Comparison of ENCODE assay signal across 11 cellular contexts in the genomic region with DNA sequence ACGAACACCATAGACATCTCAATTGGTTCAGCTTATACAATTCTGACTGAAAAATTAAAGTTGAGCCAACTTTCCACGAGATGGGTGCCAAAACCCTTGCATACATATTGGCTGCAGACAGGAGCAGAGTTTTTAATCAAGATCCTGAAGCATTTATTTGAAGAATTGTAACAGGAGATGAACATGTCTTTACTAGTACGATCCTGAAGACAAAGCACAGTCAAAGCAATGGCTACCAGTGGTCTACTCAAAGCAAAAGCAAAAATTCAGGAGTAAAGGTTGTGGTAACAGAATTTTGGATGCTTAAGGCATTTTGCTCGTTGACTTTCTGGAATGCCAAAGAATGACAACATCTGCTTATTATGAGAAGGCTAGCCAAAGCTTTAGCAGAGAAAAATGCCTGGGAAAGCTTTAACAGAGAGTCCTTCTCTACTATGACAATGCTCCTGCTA. TPM values are rescaled to one million over a fixed set of nuclear protein-coding genes. Genes with fewer than 3 reads are reported as not detected.
A peak's percentile ranks its signal among the peaks of the same experiment; 100 is the strongest.
DNase-seq lines count a peak whose midpoint lies in the region; ATAC-seq and TF ChIP-seq lines count a peak whose summit lies in the region.
"Had no signal": no experiment of that assay in that cellular context is flagged by ENCODE, and none has a peak within 500 bp of the region (broad histone marks: within the 10 kb centered on the region; RNA-seq: fewer than 3 reads in every experiment).

No MANE protein-coding gene starts in this region.

- no peak for TF ChIP-seq CTCF in BJ (IDR thresholded peaks at IDR 0.05; ENCODE audit: insufficient read depth, low read depth, low read length)
- no peak for TF ChIP-seq CTCF in astrocyte of the cerebellum (IDR thresholded peaks at IDR 0.05; ENCODE audit: low read depth, low read length, missing control alignments)

- POLR2A ChIA-PET in BJ (lab: Charles Lee), result interaction anchor here (0.8 kb wide), 1 partner anchor 100 kb away, joined by 4 read pairs; no protein-coding TSS in a partner anchor

- DNase-seq in BJ (ENCODE audit: low read depth) (peak; percentile 52), astrocyte of the cerebellum (ENCODE audit: low read depth) (peak; percentile 75), Right ventricle myocardium superior (no peak), renal cortical epithelial cell (ENCODE audit: low read depth) (peak; percentile 7), NCI-H187 treated with DMSO at 0.1 percent for 48 hours (lab: John Stamatoyannopoulos, UW) (no peak), mesenteric fat pad (ENCODE audit: low spot score) (no peak)
- DNase-seq in activated CD8-positive, alpha-beta memory T cell treated with anti-CD3 and anti-CD28 coated beads, Interleukin-2, amount 50 U/mL, for 4 hours, result no peak
- DNase-seq: activated CD4-positive, alpha-beta T cell treated with anti-CD3 and anti-CD28 coated beads, Interleukin-2, amount 50 U/mL, for 4 hours; Karpas-422; NCI-H524 had no signal

- intact Hi-C loops in Right ventricle myocardium superior (cut with DNase I), result no loop called here

- H3K36me3 ChIP-seq in BJ (ENCODE audit: control insufficient read depth, insufficient read depth, low read length), result no peaks in the 10 kb centered on the region

- H3K4me3 ChIP-seq in BJ (ENCODE audit: low read depth, low read length), result no peak overlapping the region
- H3K4me3 ChIP-seq in astrocyte of the cerebellum (ENCODE audit: low read depth, low read length), result no peak overlapping the region

- ATAC-seq in Right ventricle myocardium superior (ENCODE audit: poor library complexity) (peak; percentile 53), HG03159 (IDR thresholded peaks at IDR 0.05; ENCODE audit: unreplicated experiment) (no peak)

- no peaks in the 10 kb centered on the region for H3K27me3 ChIP-seq in BJ (ENCODE audit: control insufficient read depth, insufficient read depth, low read length)

- CTCF ChIA-PET in BJ (lab: Yijun Ruan, JAX), result interaction anchor here (1.2 to 2.1 kb wide), 2 partner anchors 20 to 163 kb away, joined by 4 to 5 read pairs; no protein-coding TSS in a partner anchor

- in situ Hi-C loops in astrocyte of the cerebellum (cut with HindIII; ENCODE audit: low sequenced_read_pairs), result no loop called here

RNA-seq across cellular contexts. Expression of gene ZDHHC17, which starts 20.7 kb away (rescaled TPM):
- 34.5 and 51.1 TPM in 2 replicates for polyA plus RNA-seq in BJ (2011; rRNA removed)
- polyA minus RNA-seq in BJ (2011; rRNA and poly(A)+ RNA removed), result 37.3 and 52.4 TPM in 2 replicates
- total RNA-seq in Right ventricle myocardium superior (17.5 TPM), renal cortical epithelial cell (46.4 and 56.2 TPM in 2 replicates), mesenteric fat pad (41.8 TPM)

Comparison
In these comparisons a context has a peak if more than half of its experiments do, and no peak if none do; other contexts are left out.
1. DNase-seq: peak in BJ (single experiment), astrocyte of the cerebellum (single experiment) and renal cortical epithelial cell (single experiment); none in Right ventricle myocardium superior (single experiment), activated CD8-positive, alpha-beta memory T cell treated with anti-CD3 and anti-CD28 coated beads, Interleukin-2, amount 50 U/mL, for 4 hours (single experiment), NCI-H187 treated with DMSO at 0.1 percent for 48 hours (single experiment) and mesenteric fat pad (single experiment).